33 cellular contexts compared by ENCODE assay signal in the genomic region with DNA sequence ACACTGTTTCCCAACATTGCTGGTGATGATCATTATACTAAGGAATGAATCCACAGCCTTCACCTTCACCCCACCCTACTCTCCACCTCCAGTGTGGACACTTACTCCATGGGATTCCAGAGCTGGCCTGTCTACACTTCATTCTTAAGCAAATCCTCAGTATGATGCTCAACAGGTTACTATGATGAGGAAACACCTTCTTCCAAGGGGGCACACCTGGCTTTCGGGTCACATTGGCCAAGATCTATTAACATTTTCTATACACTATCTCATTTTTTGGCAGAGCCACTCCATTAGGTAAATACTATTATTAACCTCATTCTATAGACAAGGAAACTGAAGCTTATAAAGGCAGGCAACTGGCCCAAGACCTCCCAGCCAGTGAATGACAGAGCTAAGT. TPM values are rescaled to one million over a fixed set of nuclear protein-coding genes. Genes with fewer than 3 reads are reported as not detected.
"Had no signal": no experiment of that assay in that cellular context is flagged by ENCODE, and none has a peak within 500 bp of the region (broad histone marks: within the 10 kb centered on the region; RNA-seq: fewer than 3 reads in every experiment).

No MANE protein-coding gene starts in this region.

- H3K9me3 ChIP-seq: stomach, suprapubic skin, testis, thyroid gland, tibial artery, tibial nerve, transverse colon, upper lobe of left lung, upper lobe of right lung, uterus, vagina had no signal

- H3K4me3 ChIP-seq: stomach, suprapubic skin, testis, thoracic aorta, thyroid gland, tibial artery, tibial nerve, transverse colon, upper lobe of left lung, upper lobe of right lung, uterus, vagina had no signal

- H3K27me3 ChIP-seq: stomach, testis, thyroid gland, tibial artery, tibial nerve, upper lobe of left lung, upper lobe of right lung, uterus, vagina had no signal

- H3K9me3 Mint-ChIP-seq: stimulated activated effector memory CD8-positive, alpha-beta T cell treated with anti-CD3 and anti-CD28 coated beads, Interleukin-12 subunit alpha, Interleukin-12 subunit beta, amount 100 ng/mL, for 72 hours; type B pancreatic cell had no signal

- H3K27ac Mint-ChIP-seq: stimulated activated effector memory CD8-positive, alpha-beta T cell treated with anti-CD3 and anti-CD28 coated beads, Interleukin-12 subunit alpha, Interleukin-12 subunit beta, amount 100 ng/mL, for 72 hours; stimulated activated memory B cell treated with anti-CD40 and anti-IgM and Interleukin-4, amounts not matched to agents 10 μg/mL and 1 μg/mL and 100 μg/mL, for 72 hours; stimulated activated naive B cell treated with anti-CD40 and anti-IgM and Interleukin-4, amounts not matched to agents 10 μg/mL and 1 μg/mL and 100 μg/mL, for 72 hours; stimulated activated naive CD8-positive, alpha-beta T cell treated with anti-CD3 and anti-CD28 coated beads, Interleukin-15, amount 100 ng/mL, for 72 hours; stimulated activated naive CD8-positive, alpha-beta T cell treated with anti-CD3 and anti-CD28 coated beads, Interleukin-15, Interleukin-2, amounts not matched to agents 100 ng/mL and 50 ng/mL, for 24 hours; type B pancreatic cell had no signal

- H3K27ac ChIP-seq: stomach, suprapubic skin, testis, thoracic aorta, thyroid gland, tibial artery, tibial nerve, transverse colon, upper lobe of left lung, upper lobe of right lung, uterus, vagina had no signal

- H3K36me3 ChIP-seq: stomach, suprapubic skin, thoracic aorta, thyroid gland, tibial artery, tibial nerve, transverse colon, upper lobe of left lung, upper lobe of right lung, uterus, vagina had no signal

- DNase-seq: stimulated activated CD4-positive, alpha-beta T cell treated with anti-CD3 and anti-CD28 coated beads, Interleukin-2, amount 100 ng/mL, for 48 hours; stimulated activated CD4-positive, alpha-beta T cell treated with anti-CD3 and anti-CD28 coated beads, Interleukin-4, amount 100 ng/mL, for 1 hour; stimulated activated CD4-positive, alpha-beta T cell treated with anti-CD3 and anti-CD28 coated beads, Interleukin-4, amount 100 ng/mL, for 24 hours; stimulated activated CD4-positive, alpha-beta T cell treated with anti-CD3 and anti-CD28 coated beads, Interleukin-4, amount 100 ng/mL, for 4 hours; stimulated activated CD8-positive, alpha-beta memory T cell treated with anti-CD3 and anti-CD28 coated beads, Interleukin-4, amount 100 ng/mL, for 48 hours; stimulated activated naive B cell treated with anti-CD40 and anti-IgM and Interleukin-4, amounts not matched to agents 10 μg/mL and 1 μg/mL and 100 μg/mL, for 72 hours; stimulated activated naive CD4-positive, alpha-beta T cell; stimulated activated naive CD4-positive, alpha-beta T cell treated with Interleukin-2 at 50 U/mL for 16 hours; stimulated activated naive CD8-positive, alpha-beta T cell treated with anti-CD3 and anti-CD28 coated beads, Interleukin-15, amount 100 ng/mL, for 72 hours; stimulated activated naive CD8-positive, alpha-beta T cell treated with anti-CD3 and anti-CD28 coated beads, Interleukin-15, Interleukin-2, amounts not matched to agents 100 U/mL and 50 U/mL, for 24 hours; stomach; substantia nigra; testis; thyroid gland; tibial artery; transverse colon; trophoblast cell; upper lobe of left lung; upper lobe of right lung; uterus had no signal

- H3K4me1 ChIP-seq: stomach, suprapubic skin, testis, thyroid gland, tibial artery, tibial nerve, upper lobe of left lung, upper lobe of right lung, uterus, vagina had no signal

- H3K36me3 Mint-ChIP-seq: stimulated activated effector memory CD8-positive, alpha-beta T cell treated with anti-CD3 and anti-CD28 coated beads, Interleukin-12 subunit alpha, Interleukin-12 subunit beta, amount 100 ng/mL, for 72 hours; stimulated activated naive B cell treated with anti-CD40 and anti-IgM and Interleukin-4, amounts not matched to agents 10 μg/mL and 1 μg/mL and 100 μg/mL, for 72 hours; type B pancreatic cell had no signal

- FAIRE-seq: urothelium cell line had no signal

- H3K4me3 Mint-ChIP-seq: stimulated activated effector memory CD8-positive, alpha-beta T cell treated with anti-CD3 and anti-CD28 coated beads, Interleukin-12 subunit alpha, Interleukin-12 subunit beta, amount 100 ng/mL, for 72 hours; stimulated activated memory B cell treated with anti-CD40 and anti-IgM and Interleukin-4, amounts not matched to agents 10 μg/mL and 1 μg/mL and 100 μg/mL, for 72 hours; stimulated activated naive B cell treated with anti-CD40 and anti-IgM and Interleukin-4, amounts not matched to agents 10 μg/mL and 1 μg/mL and 100 μg/mL, for 72 hours; stimulated activated naive CD8-positive, alpha-beta T cell treated with anti-CD3 and anti-CD28 coated beads, Interleukin-15, amount 100 ng/mL, for 72 hours; stimulated activated naive CD8-positive, alpha-beta T cell treated with anti-CD3 and anti-CD28 coated beads, Interleukin-15, Interleukin-2, amounts not matched to agents 100 ng/mL and 50 ng/mL, for 24 hours; type B pancreatic cell had no signal

- H3K4me1 Mint-ChIP-seq: stimulated activated effector memory CD8-positive, alpha-beta T cell treated with anti-CD3 and anti-CD28 coated beads, Interleukin-12 subunit alpha, Interleukin-12 subunit beta, amount 100 ng/mL, for 72 hours; stimulated activated memory B cell treated with anti-CD40 and anti-IgM and Interleukin-4, amounts not matched to agents 10 μg/mL and 1 μg/mL and 100 μg/mL, for 72 hours; stimulated activated naive B cell treated with anti-CD40 and anti-IgM and Interleukin-4, amounts not matched to agents 10 μg/mL and 1 μg/mL and 100 μg/mL, for 72 hours; stimulated activated naive CD8-positive, alpha-beta T cell treated with anti-CD3 and anti-CD28 coated beads, Interleukin-15, amount 100 ng/mL, for 72 hours had no signal

RNA-seq across cellular contexts. Expression of a gene that starts 8.0 kb away (rescaled TPM):
- total RNA-seq: stomach, subcutaneous adipose tissue, temporal lobe, thoracic aorta, tibial nerve, transverse colon, upper lobe of right lung, ureter, urinary bladder, vagina had no signal

RNA-seq across cellular contexts. Expression of a gene that starts 15.9 kb away (rescaled TPM):
- total RNA-seq: stomach, subcutaneous adipose tissue, temporal lobe, thoracic aorta, thyroid gland, tibial nerve, transverse colon, upper lobe of right lung, ureter, urinary bladder, uterus, vagina had no signal

RNA-seq across cellular contexts. Expression of a gene that starts 23.9 kb away (rescaled TPM):
- total RNA-seq: stomach, subcutaneous adipose tissue, suprapubic skin, temporal lobe, testis, thoracic aorta, tibial nerve, transverse colon, upper lobe of left lung, upper lobe of right lung, ureter, urinary bladder, uterus, vagina had no signal

RNA-seq across cellular contexts. Expression of a gene that starts 39.8 kb away (rescaled TPM):
- total RNA-seq: stomach, subcutaneous adipose tissue, temporal lobe, testis, thoracic aorta, thyroid gland, tibial nerve, transverse colon, upper lobe of left lung, upper lobe of right lung, ureter, urinary bladder, uterus, vagina had no signal
